ENCODE assay signal across 16 cellular contexts in genomic region chr5:149215478-149216042, GRCh38. TPM values are rescaled to one million over a fixed set of nuclear protein-coding genes. Genes with fewer than 3 reads are reported as not detected.
A peak's percentile ranks its signal among the peaks of the same experiment; 100 is the strongest.
DNase-seq lines count a peak whose midpoint lies in the region; ATAC-seq and TF ChIP-seq lines count a peak whose summit lies in the region.
"Had no signal": no experiment of that assay in that cellular context is flagged by ENCODE, and none has a peak within 500 bp of the region (broad histone marks: within the 10 kb centered on the region; RNA-seq: fewer than 3 reads in every experiment).

No MANE protein-coding gene starts in this region.

- no peak for TF ChIP-seq POLR2A in uterus (IDR thresholded peaks at IDR 0.05)

- in situ Hi-C loops in astrocyte of the spinal cord (cut with HindIII; ENCODE audit: low sequenced_read_pairs), result no loop called here

- H3K4me3 ChIP-seq in astrocyte of the spinal cord (ENCODE audit: low read depth, low read length) (no peak overlapping the region), right atrium auricular region (no peak overlapping the region), uterus (no peak overlapping the region)
- H3K4me3 ChIP-seq: tibial nerve had no signal

- H3K9me3 ChIP-seq in right atrium auricular region (no peaks in the 10 kb centered on the region), uterus (no peaks in the 10 kb centered on the region)
- H3K9me3 ChIP-seq: tibial nerve had no signal

- peak; percentile 16 to 25 for DNase-seq in NOMO-1 (lab: John Stamatoyannopoulos, UW; ENCODE audit: unreplicated experiment in 2 of 2)
- DNase-seq in NOMO-1 treated with dmso at 0.1 percent for 144 hours (lab: John Stamatoyannopoulos, UW; ENCODE audit: unreplicated experiment), result no peak
- DNase-seq in astrocyte of the spinal cord (ENCODE audit: low read depth, low spot score), result peak; percentile 14
- DNase-seq in right atrium auricular region (ENCODE audit: low spot score), result peak; percentile 91
- peak; percentile 27 to 32 for DNase-seq in uterus
- DNase-seq in amygdala (lab: John Stamatoyannopoulos, UW), result no peak
- no peak for DNase-seq in SHP77 treated with DMSO at 0.1 percent for 48 hours (lab: John Stamatoyannopoulos, UW)
- DNase-seq: 8988T; activated CD8-positive, alpha-beta memory T cell treated with anti-CD3 and anti-CD28 coated beads, Interleukin-2, amount 50 U/mL, for 4 hours; activated naive CD4-positive, alpha-beta T cell treated with anti-CD3 and anti-CD28 coated beads, Interleukin-2, amount 10 ng/mL, durations not matched to agents 7 days and 5 days; effector memory CD8-positive, alpha-beta T cell; GOT3; NCI-H1436 treated with DMSO at 0.1 percent for 48 hours had no signal

- H3K27ac ChIP-seq in right atrium auricular region (peak overlapping the region; percentile 81 to 87), uterus (no peak overlapping the region)

- TF ChIP-seq CTCF in astrocyte of the spinal cord (IDR thresholded peaks at IDR 0.05; ENCODE audit: low read depth, low read length) (no peak), right atrium auricular region (IDR thresholded peaks at IDR 0.05) (no peak), uterus (IDR thresholded peaks at IDR 0.05) (no peak)

- peaks cover 20% of the 10 kb centered on the region for H3K36me3 ChIP-seq in right atrium auricular region
- H3K36me3 ChIP-seq in uterus, result no peaks in the 10 kb centered on the region

- H3K27me3 ChIP-seq in right atrium auricular region, result no peaks in the 10 kb centered on the region
- no peaks in the 10 kb centered on the region for H3K27me3 ChIP-seq in uterus
- H3K27me3 ChIP-seq: tibial nerve had no signal

- peaks cover 0 to 64% of the 10 kb centered on the region in 2 donors for H3K4me1 ChIP-seq in right atrium auricular region
- no peaks in the 10 kb centered on the region for H3K4me1 ChIP-seq in uterus

- no peak for ATAC-seq in GM18868 (IDR thresholded peaks at IDR 0.05; ENCODE audit: unreplicated experiment)
- ATAC-seq: effector memory CD8-positive, alpha-beta T cell; WTC11 had no signal

- intact Hi-C loops in uterus (cut with DNase I; ENCODE audit: low total_unique reads), result no loop called here

RNA-seq across cellular contexts. Expression of gene AFAP1L1, which starts 56.1 kb away (rescaled TPM):
- total RNA-seq in right atrium auricular region (10 to 100 TPM; 45.6 to 48.9 TPM), uterus (10 to 100 TPM in 3 of 4 donors, 1 to 10 TPM in 1; 5.3 to 26.9 (median 24.6) TPM)

Comparison
In these comparisons a context has a peak if more than half of its experiments do, and no peak if none do; other contexts are left out.
1. DNase-seq: peak in NOMO-1 (2 of 2), astrocyte of the spinal cord (single experiment), right atrium auricular region (single experiment) and uterus (2 of 2); none in NOMO-1 treated with dmso at 0.1 percent for 144 hours (single experiment), amygdala (0 of 56) and SHP77 treated with DMSO at 0.1 percent for 48 hours (single experiment).
2. H3K27ac ChIP-seq: peak in right atrium auricular region (2 of 2); none in uterus (0 of 2).